In the genomic region with DNA sequence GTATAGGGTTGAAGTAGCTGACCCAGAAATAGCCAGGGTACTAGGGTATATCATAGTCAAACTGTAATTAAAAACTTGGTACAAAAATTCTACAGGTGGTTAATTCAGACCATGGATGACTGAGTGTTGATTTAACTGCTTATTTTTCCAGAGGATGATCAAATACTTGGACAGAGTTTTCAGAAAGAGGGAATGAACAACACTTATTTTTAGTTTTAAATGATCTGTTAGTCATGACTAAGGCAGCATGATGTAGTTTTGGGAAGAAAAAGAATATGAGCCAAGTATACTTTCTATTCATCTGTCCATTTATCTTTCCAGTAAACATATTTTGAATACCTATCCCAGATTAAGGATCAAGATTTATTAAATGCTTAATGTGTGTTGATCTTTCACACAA, we compare ENCODE assay signal across 1 cellular context.
TF ChIP-seq lines count a peak whose summit lies in the region.

No MANE protein-coding gene starts in this region.

TF ChIP-seq in K562, 482 proteins besides CTCF, POLR2A, EP300 and RAD21 (continued from another document):
- TF ChIP-seq DIDO1 (tag; IDR thresholded peaks at IDR 0.05; ENCODE audit: low read depth) (no peak), ARID1B (IDR thresholded peaks at IDR 0.05) (no peak), ZFPM2 (CRISPR knock-in tag; IDR thresholded peaks at IDR 0.05) (no peak), FOXK1 (CRISPR knock-in tag; IDR thresholded peaks at IDR 0.05; ENCODE audit: borderline replicate concordance) (no peak), TCF3 (CRISPR knock-in tag; IDR thresholded peaks at IDR 0.05) (no peak), ZBTB40 (IDR thresholded peaks at IDR 0.05) (no peak), ZBTB40 (CRISPR knock-in tag; IDR thresholded peaks at IDR 0.05) (no peak), MXI1 (IDR thresholded peaks at IDR 0.05; ENCODE audit: low read depth, low read length) (no peak), KLF6 (CRISPR knock-in tag; IDR thresholded peaks at IDR 0.05; ENCODE audit: borderline replicate concordance) (no peak)
- TF ChIP-seq, protein P1, sequence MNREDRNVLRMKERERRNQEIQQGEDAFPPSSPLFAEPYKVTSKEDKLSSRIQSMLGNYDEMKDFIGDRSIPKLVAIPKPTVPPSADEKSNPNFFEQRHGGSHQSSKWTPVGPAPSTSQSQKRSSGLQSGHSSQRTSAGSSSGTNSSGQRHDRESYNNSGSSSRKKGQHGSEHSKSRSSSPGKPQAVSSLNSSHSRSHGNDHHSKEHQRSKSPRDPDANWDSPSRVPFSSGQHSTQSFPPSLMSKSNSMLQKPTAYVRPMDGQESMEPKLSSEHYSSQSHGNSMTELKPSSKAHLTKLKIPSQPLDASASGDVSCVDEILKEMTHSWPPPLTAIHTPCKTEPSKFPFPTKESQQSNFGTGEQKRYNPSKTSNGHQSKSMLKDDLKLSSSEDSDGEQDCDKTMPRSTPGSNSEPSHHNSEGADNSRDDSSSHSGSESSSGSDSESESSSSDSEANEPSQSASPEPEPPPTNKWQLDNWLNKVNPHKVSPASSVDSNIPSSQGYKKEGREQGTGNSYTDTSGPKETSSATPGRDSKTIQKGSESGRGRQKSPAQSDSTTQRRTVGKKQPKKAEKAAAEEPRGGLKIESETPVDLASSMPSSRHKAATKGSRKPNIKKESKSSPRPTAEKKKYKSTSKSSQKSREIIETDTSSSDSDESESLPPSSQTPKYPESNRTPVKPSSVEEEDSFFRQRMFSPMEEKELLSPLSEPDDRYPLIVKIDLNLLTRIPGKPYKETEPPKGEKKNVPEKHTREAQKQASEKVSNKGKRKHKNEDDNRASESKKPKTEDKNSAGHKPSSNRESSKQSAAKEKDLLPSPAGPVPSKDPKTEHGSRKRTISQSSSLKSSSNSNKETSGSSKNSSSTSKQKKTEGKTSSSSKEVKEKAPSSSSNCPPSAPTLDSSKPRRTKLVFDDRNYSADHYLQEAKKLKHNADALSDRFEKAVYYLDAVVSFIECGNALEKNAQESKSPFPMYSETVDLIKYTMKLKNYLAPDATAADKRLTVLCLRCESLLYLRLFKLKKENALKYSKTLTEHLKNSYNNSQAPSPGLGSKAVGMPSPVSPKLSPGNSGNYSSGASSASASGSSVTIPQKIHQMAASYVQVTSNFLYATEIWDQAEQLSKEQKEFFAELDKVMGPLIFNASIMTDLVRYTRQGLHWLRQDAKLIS (CRISPR knock-in tag; IDR thresholded peaks at IDR 0.05) = no peak
